9 cellular contexts compared by ENCODE assay signal in the genomic region with DNA sequence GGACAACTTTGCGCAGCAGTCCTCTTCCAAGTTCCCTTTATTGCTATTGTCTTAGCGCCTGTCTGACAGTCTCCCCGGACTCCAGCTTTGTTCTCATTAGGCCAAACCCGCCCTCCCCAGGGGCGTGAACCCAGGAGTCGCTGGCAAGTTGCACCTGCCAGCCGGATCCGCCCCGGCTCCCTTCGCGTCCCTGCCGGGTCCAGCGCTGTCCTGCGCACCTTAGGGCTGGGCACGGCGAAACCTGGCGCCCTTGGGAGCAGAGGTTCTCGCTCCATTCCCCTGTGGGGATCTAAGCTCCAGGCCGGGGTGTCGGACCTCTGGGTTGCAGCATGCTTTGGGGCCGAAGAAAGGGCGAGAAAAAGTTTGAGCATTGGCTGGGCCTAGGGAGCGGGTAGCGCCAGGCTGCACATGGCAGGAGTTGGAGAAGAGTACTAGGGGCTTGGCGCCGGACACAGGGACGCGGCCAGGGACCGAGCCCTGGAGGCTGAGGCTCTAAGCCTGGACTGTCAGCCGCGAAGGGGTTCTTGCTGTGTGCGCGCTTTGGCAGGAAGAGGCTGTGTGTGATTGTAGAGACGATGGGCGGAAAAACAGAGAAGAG.
A peak's percentile ranks its signal among the peaks of the same experiment; 100 is the strongest.
DNase-seq lines count a peak whose midpoint lies in the region; ATAC-seq and TF ChIP-seq lines count a peak whose summit lies in the region.
"Had no signal": no experiment of that assay in that cellular context is flagged by ENCODE, and none has a peak within 500 bp of the region (broad histone marks: within the 10 kb centered on the region; RNA-seq: fewer than 3 reads in every experiment).

No MANE protein-coding gene starts in this region.

- H3K4me1 ChIP-seq in thoracic aorta (ENCODE audit: control insufficient read depth in 1 of 2, low read depth in 2 of 2) = no peaks in the 10 kb centered on the region

- intact Hi-C loops in MCF 10A (cut with micrococcal nuclease) = no loop called here

- H3K4me3 ChIP-seq in kidney epithelial cell (ENCODE audit: low read depth, low read length) (peak overlapping the region; percentile 31), thoracic aorta (peak overlapping the region; percentile 80)

- TF ChIP-seq POLR2A in erythroblast (IDR thresholded peaks at IDR 0.05; ENCODE audit: low read length) = no peak

- peaks cover 14% of the 10 kb centered on the region for H3K27me3 Mint-ChIP-seq in MCF 10A (ENCODE audit: insufficient read depth, unreplicated experiment)
- H3K27me3 Mint-ChIP-seq in T-helper 2 cell treated with Interferon-gamma antibody and Interleukin-4, amounts not matched to agents 5 μg/mL and 100 μg/mL, for 36 hours (ENCODE audit: low read depth) = peaks cover 27% of the 10 kb centered on the region

- CTCF ChIA-PET in MCF 10A (lab: Yijun Ruan, JAX) = no interaction called here

- no TSS peak for BruUV-seq in MCF 10A (replicated peaks; lab: Mats Ljungman, UMichigan)

- DNase-seq in DMS153 (lab: John Stamatoyannopoulos, UW) (peak; percentile 1), DMS153 treated with DMSO at 0.1 percent for 48 hours (lab: John Stamatoyannopoulos, UW; ENCODE audit: unreplicated experiment) (no peak), MCF 10A (ENCODE audit: unreplicated experiment) (no peak), kidney epithelial cell (ENCODE audit: low read depth) (no peak), thoracic aorta (ENCODE audit: low spot score) (no peak), erythroblast (lab: John Stamatoyannopoulos, UW) (no peak), NAMALWA (ENCODE audit: low spot score) (no peak)
- DNase-seq in T-helper 2 cell treated with Interferon-gamma antibody and Interleukin-4, amounts not matched to agents 5 μg/mL and 100 μg/mL, for 36 hours (ENCODE audit: low spot score) = no peak
- DNase-seq: activated CD8-positive, alpha-beta T cell treated with anti-CD3 and anti-CD28 coated beads for 36 hours had no signal

- POLR2A ChIA-PET in MCF 10A (lab: Yijun Ruan, JAX) = interaction anchor here (0.7 kb wide), 1 partner anchor 878 kb away, joined by 3 read pairs; no protein-coding TSS in a partner anchor

- H3K36me3 Mint-ChIP-seq in MCF 10A (ENCODE audit: insufficient read depth, unreplicated experiment) = no peaks in the 10 kb centered on the region
- H3K36me3 Mint-ChIP-seq in T-helper 2 cell treated with Interferon-gamma antibody and Interleukin-4, amounts not matched to agents 5 μg/mL and 100 μg/mL, for 36 hours (ENCODE audit: low read depth) = no peaks in the 10 kb centered on the region

- TF ChIP-seq CTCF in MCF 10A (IDR thresholded peaks at IDR 0.05; ENCODE audit: unreplicated experiment) (no peak), kidney epithelial cell (IDR thresholded peaks at IDR 0.05; ENCODE audit: insufficient read depth, low read length, poor library complexity, severe bottlenecking) (no peak), thoracic aorta (IDR thresholded peaks at IDR 0.05) (no peak)

- no peaks in the 10 kb centered on the region for H3K36me3 ChIP-seq in kidney epithelial cell (ENCODE audit: control insufficient read depth, insufficient read depth, low read length)
- no peaks in the 10 kb centered on the region for H3K36me3 ChIP-seq in thoracic aorta

- H3K4me3 Mint-ChIP-seq in MCF 10A (ENCODE audit: unreplicated experiment) = peak overlapping the region; percentile 57
- H3K4me3 Mint-ChIP-seq in T-helper 2 cell treated with Interferon-gamma antibody and Interleukin-4, amounts not matched to agents 5 μg/mL and 100 μg/mL, for 36 hours = no peak overlapping the region
- H3K4me3 Mint-ChIP-seq: activated CD8-positive, alpha-beta T cell treated with anti-CD3 and anti-CD28 coated beads for 36 hours had no signal

- no peak overlapping the region for H3K27ac Mint-ChIP-seq in MCF 10A (ENCODE audit: low read depth, unreplicated experiment)
- H3K27ac Mint-ChIP-seq in T-helper 2 cell treated with Interferon-gamma antibody and Interleukin-4, amounts not matched to agents 5 μg/mL and 100 μg/mL, for 36 hours = no peak overlapping the region
- H3K27ac Mint-ChIP-seq: activated CD8-positive, alpha-beta T cell treated with anti-CD3 and anti-CD28 coated beads for 36 hours had no signal

- no peaks in the 10 kb centered on the region for H3K9me3 ChIP-seq in thoracic aorta

- no peak overlapping the region for H3K27ac ChIP-seq in thoracic aorta

- H3K27me3 ChIP-seq in kidney epithelial cell (ENCODE audit: control insufficient read depth, insufficient read depth, low read length) (peaks cover 23% of the 10 kb centered on the region), thoracic aorta (replicated peaks; ENCODE audit: insufficient read depth) (no peaks in the 10 kb centered on the region)

- peaks cover 7% of the 10 kb centered on the region for H3K9me3 Mint-ChIP-seq in MCF 10A (ENCODE audit: unreplicated experiment)
- no peaks in the 10 kb centered on the region for H3K9me3 Mint-ChIP-seq in T-helper 2 cell treated with Interferon-gamma antibody and Interleukin-4, amounts not matched to agents 5 μg/mL and 100 μg/mL, for 36 hours
- H3K9me3 Mint-ChIP-seq: activated CD8-positive, alpha-beta T cell treated with anti-CD3 and anti-CD28 coated beads for 36 hours had no signal

- peaks cover 17% of the 10 kb centered on the region for H3K4me1 Mint-ChIP-seq in MCF 10A (ENCODE audit: insufficient read depth, unreplicated experiment)
- no peaks in the 10 kb centered on the region for H3K4me1 Mint-ChIP-seq in T-helper 2 cell treated with Interferon-gamma antibody and Interleukin-4, amounts not matched to agents 5 μg/mL and 100 μg/mL, for 36 hours (ENCODE audit: low read depth)

- ATAC-seq in thoracic aorta (ENCODE audit: insufficient number of reproducible peaks, low FRiP score, low read depth) = no peak
- ATAC-seq: activated CD8-positive, alpha-beta T cell treated with anti-CD3 and anti-CD28 coated beads for 36 hours had no signal
